In the genomic region with DNA sequence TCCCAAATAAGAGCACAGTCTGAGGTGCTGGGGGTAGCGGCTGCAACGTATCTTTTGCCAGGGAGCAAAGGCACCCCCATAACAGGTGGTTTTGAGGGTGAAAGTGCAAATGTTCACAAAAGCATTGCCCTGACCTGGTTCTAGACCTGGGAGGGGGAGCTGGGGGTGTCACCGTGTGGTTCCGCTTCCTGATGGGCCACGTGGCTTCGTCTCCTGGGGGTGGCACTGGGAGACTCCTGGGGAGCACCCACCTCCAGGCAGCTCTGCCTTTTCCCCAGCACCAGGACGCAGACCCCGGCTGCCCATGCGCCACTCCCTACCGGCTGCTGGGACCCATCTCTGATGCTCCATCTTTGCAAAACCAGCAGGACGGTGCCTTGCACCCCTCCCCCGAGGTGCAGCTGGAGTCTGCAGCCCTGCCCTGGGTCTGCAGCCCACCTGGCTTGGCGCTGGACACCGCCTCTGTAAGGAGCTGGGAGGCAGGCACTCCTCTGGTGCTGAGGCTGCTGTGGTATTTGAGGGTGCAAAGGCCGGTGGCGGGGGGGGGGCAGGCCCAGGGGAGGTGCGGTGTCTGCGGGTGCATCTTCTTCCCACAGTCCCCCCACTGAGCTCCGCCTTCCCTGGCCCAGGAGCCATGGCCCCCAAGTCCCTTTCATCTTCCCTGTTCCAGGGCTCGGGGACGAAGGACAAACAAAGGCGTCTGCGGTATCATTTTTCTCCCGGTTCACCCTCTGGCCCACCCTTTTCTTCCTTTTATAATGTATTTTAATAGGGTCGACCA, we compare ENCODE assay signal across 14 cellular contexts. TPM values are rescaled to one million over a fixed set of nuclear protein-coding genes. Genes with fewer than 3 reads are reported as not detected.
DNase-seq lines count a peak whose midpoint lies in the region; ATAC-seq and TF ChIP-seq lines count a peak whose summit lies in the region.
"Had no signal": no experiment of that assay in that cellular context is flagged by ENCODE, and none has a peak within 500 bp of the region (broad histone marks: within the 10 kb centered on the region; RNA-seq: fewer than 3 reads in every experiment).

No MANE protein-coding gene starts in this region.

- ATAC-seq in Right ventricle myocardium superior (ENCODE audit: poor library complexity), result no peak
- no peak for ATAC-seq in stimulated activated naive CD8-positive, alpha-beta T cell treated with anti-CD3 and anti-CD28 coated beads, Interleukin-15, Interleukin-2, amounts not matched to agents 100 U/mL and 50 U/mL, for 24 hours

- H3K4me1 Mint-ChIP-seq in chondrocyte (ENCODE audit: low read depth) (peaks cover 3% of the 10 kb centered on the region), immature natural killer cell (peaks cover 12 to 22% of the 10 kb centered on the region in 2 donors), type B pancreatic cell (ENCODE audit: unreplicated experiment) (peaks cover 14% of the 10 kb centered on the region)

- H3K27ac Mint-ChIP-seq in chondrocyte (ENCODE audit: unreplicated experiment), result no peak overlapping the region
- no peak overlapping the region for H3K27ac Mint-ChIP-seq in immature natural killer cell
- H3K27ac Mint-ChIP-seq in type B pancreatic cell, result peak overlapping the region; percentile 43

- no peak for TF ChIP-seq CTCF in chondrocyte (IDR thresholded peaks at IDR 0.05)
- no peak for TF ChIP-seq CTCF in type B pancreatic cell (conservative IDR thresholded peaks at IDR 0.05)

- H3K4me3 Mint-ChIP-seq in chondrocyte (ENCODE audit: unreplicated experiment) (no peak overlapping the region), immature natural killer cell (no peak overlapping the region), type B pancreatic cell (no peak overlapping the region)

- H3K27me3 Mint-ChIP-seq in chondrocyte (ENCODE audit: low read depth) (peaks cover 6% of the 10 kb centered on the region), immature natural killer cell (ENCODE audit: low read depth in 3 of 3) (peaks cover 8 to 12% (median 11%) of the 10 kb centered on the region in 3 donors), type B pancreatic cell (no peaks in the 10 kb centered on the region)

- H3K36me3 Mint-ChIP-seq in chondrocyte (ENCODE audit: low read depth), result no peaks in the 10 kb centered on the region
- H3K36me3 Mint-ChIP-seq in immature natural killer cell, result no peaks in the 10 kb centered on the region
- H3K36me3 Mint-ChIP-seq in type B pancreatic cell, result no peaks in the 10 kb centered on the region

- intact Hi-C loops in Right ventricle myocardium superior (cut with DNase I) (no loop called here), cardiac septum (cut with DNase I) (no loop called here)

- DNase-seq in Right ventricle myocardium superior (peak; percentile 40), cardiac septum (ENCODE audit: low spot score) (no peak), chondrocyte (ENCODE audit: low spot score) (peak; percentile 70), immature natural killer cell (peak; percentile 21 to 36 (median 32)), type B pancreatic cell (ENCODE audit: extremely low spot score, unreplicated experiment) (no peak), occipital lobe (lab: John Stamatoyannopoulos, UW) (no peak)
- DNase-seq in activated CD8-positive, alpha-beta memory T cell treated with anti-CD3 and anti-CD28 coated beads for 24 hours, result no peak
- DNase-seq in stimulated activated naive CD8-positive, alpha-beta T cell treated with anti-CD3 and anti-CD28 coated beads, Interleukin-15, Interleukin-2, amounts not matched to agents 100 U/mL and 50 U/mL, for 24 hours, result no peak
- DNase-seq: GOT3, NCI-H1048, NCI-H1436 treated with DMSO at 0.1 percent for 48 hours, NCI-H2029 treated with DMSO at 0.1 percent for 48 hours, Peyer's patch, SHP77 had no signal

- H3K9me3 Mint-ChIP-seq in chondrocyte (ENCODE audit: low read depth) (no peaks in the 10 kb centered on the region), immature natural killer cell (no peaks in the 10 kb centered on the region), type B pancreatic cell (no peaks in the 10 kb centered on the region)

RNA-seq across cellular contexts. Expression of gene RXRA, which starts 29.8 kb away (rescaled TPM):
- total RNA-seq in Right ventricle myocardium superior (89.0 TPM), cardiac septum (42.6 TPM), chondrocyte (27.3 to 28.2 TPM (median 27.9 TPM) in 3 replicates), type B pancreatic cell (ENCODE audit: low replicate concordance) (66.9 and 127 TPM in 2 replicates), occipital lobe (6.6 TPM)
- 1 to 10 TPM; 1.0 to 4.4 (median 1.9) TPM for polyA plus RNA-seq in immature natural killer cell

Comparison
In these comparisons a context has a peak if more than half of its experiments do, and no peak if none do; other contexts are left out.
1. DNase-seq: peak in Right ventricle myocardium superior (single experiment), chondrocyte (single experiment) and immature natural killer cell (3 of 3); none in cardiac septum (single experiment), type B pancreatic cell (single experiment), activated CD8-positive, alpha-beta memory T cell treated with anti-CD3 and anti-CD28 coated beads for 24 hours (single experiment), stimulated activated naive CD8-positive, alpha-beta T cell treated with anti-CD3 and anti-CD28 coated beads, Interleukin-15, Interleukin-2, amounts not matched to agents 100 U/mL and 50 U/mL, for 24 hours (single experiment) and occipital lobe (single experiment).